Comparison of ENCODE assay signal across 8 cellular contexts in the genomic region with DNA sequence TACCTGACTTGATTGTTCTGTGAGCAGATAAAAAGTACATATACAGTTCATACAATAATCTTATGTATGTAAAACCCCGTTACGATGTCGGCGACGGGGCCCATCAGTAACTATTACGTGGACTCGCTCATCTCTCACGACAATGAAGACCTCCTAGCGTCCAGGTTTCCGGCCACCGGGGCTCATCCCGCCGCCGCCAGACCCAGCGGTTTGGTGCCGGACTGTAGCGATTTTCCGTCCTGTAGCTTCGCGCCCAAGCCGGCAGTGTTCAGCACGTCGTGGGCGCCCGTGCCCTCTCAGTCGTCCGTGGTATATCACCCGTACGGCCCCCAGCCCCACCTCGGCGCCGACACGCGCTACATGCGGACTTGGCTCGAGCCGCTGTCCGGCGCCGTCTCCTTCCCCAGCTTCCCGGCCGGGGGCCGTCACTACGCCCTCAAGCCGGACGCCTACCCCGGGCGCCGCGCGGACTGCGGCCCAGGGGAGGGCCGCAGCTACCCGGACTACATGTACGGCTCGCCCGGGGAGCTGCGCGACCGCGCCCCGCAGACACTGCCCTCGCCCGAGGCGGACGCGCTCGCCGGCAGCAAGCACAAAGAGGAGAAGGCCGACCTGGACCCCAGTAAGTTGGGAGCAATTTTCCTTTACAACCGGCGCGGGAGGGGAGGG. TPM values are rescaled to one million over a fixed set of nuclear protein-coding genes. Genes with fewer than 3 reads are reported as not detected.
DNase-seq lines count a peak whose midpoint lies in the region; ATAC-seq, FAIRE-seq and TF ChIP-seq lines count a peak whose summit lies in the region.
"Had no signal": no experiment of that assay in that cellular context is flagged by ENCODE, and none has a peak within 500 bp of the region (broad histone marks: within the 10 kb centered on the region; RNA-seq: fewer than 3 reads in every experiment).

Gene HOXC9 (plus strand): TSS at position 57 of the 669 bp plus-strand sequence. CDS start 28 bp downstream, at position 85.

- peak within 1 kb of the TSS; percentile 96 to 99 (median 99) for H3K9ac ChIP-seq in skeletal muscle tissue (ENCODE audit: low read depth in 1 of 3, low read length in 3 of 3)

- TF ChIP-seq POLR2A in GM12892 (IDR thresholded peaks at IDR 0.05; ENCODE audit: low read depth, low read length), result no peak

- peaks cover 100% of the 10 kb centered on the region for H3K27me3 ChIP-seq in H7 (ENCODE audit: control insufficient read depth, insufficient read depth, low read length)
- H3K27me3 ChIP-seq in foreskin keratinocyte, result no peaks in the 10 kb centered on the region
- H3K27me3 ChIP-seq in skeletal muscle tissue (ENCODE audit: control insufficient read depth in 3 of 3, insufficient read depth in 3 of 3, low read length in 3 of 3), result peaks cover 0 to 7% (median 0%) of the 10 kb centered on the region in 3 donors

- H3K4me1 ChIP-seq in foreskin keratinocyte (peaks cover 28% of the 10 kb centered on the region), skeletal muscle tissue (ENCODE audit: control insufficient read depth in 3 of 3, insufficient read depth in 3 of 3, low read length in 3 of 3) (peaks cover 50 to 79% (median 59%) of the 10 kb centered on the region in 3 donors)

- CTCF ChIA-PET in RWPE1 (lab: Yijun Ruan, JAX), result interaction anchor here (0.6 to 4.3 kb wide), 8 partner anchors 8 to 207 kb away, joined by 3 to 15 read pairs (median 4); partner anchors contain the start of genes HOXC10 and HOXC8

- no peaks in the 10 kb centered on the region for H3K36me3 ChIP-seq in H7 (replicated peaks; ENCODE audit: control insufficient read depth, insufficient read depth, low read length)
- H3K36me3 ChIP-seq in skeletal muscle tissue (ENCODE audit: control insufficient read depth in 3 of 3, insufficient read depth in 3 of 3, low read length in 3 of 3), result no peaks in the 10 kb centered on the region

- peak within 1 kb of the TSS; percentile 45 for H3K27ac ChIP-seq in RWPE1
- H3K27ac ChIP-seq in foreskin keratinocyte, result peak within 1 kb of the TSS; percentile 100
- peak within 1 kb of the TSS; percentile 100 for H3K27ac ChIP-seq in skeletal muscle tissue (ENCODE audit: low read depth, low read length)

- H3K9me3 ChIP-seq in skeletal muscle tissue (ENCODE audit: control insufficient read depth in 3 of 3, low read length in 3 of 3), result no peaks in the 10 kb centered on the region

- peak; percentile 3 for ATAC-seq in foreskin keratinocyte

- FAIRE-seq in GM12892 (lab: Jason Lieb, UNC), result no peak

- DNase-seq in H7 (no peak), RWPE1 (ENCODE audit: low spot score) (no peak), foreskin keratinocyte (no peak), GM12892 (ENCODE audit: insufficient read length) (no peak), SIG-M5 treated with dmso at 0.1 percent for 504 hours (lab: John Stamatoyannopoulos, UW; ENCODE audit: unreplicated experiment) (no peak), 8988T (no peak)

- H3K4me3 ChIP-seq in H7 (ENCODE audit: insufficient read depth, low read depth, low read length) (peak within 1 kb of the TSS; percentile 13; the same call in 1 of the 2 replicates), skeletal muscle tissue (ENCODE audit: low read length in 3 of 3) (peak within 1 kb of the TSS; percentile 88 to 93 (median 89))

- TF ChIP-seq CTCF in RWPE1 (conservative IDR thresholded peaks at IDR 0.05; ENCODE audit: low read depth) (no peak), foreskin keratinocyte (conservative IDR thresholded peaks at IDR 0.05) (no peak)

- POLR2A ChIA-PET in RWPE1 (lab: Yijun Ruan, JAX; ENCODE audit: low non-redundant PET), result interaction anchor here (0.5 kb wide), 1 partner anchor 24 kb away, joined by 4 read pairs; no protein-coding TSS in a partner anchor

RNA-seq across cellular contexts. Expression of gene HOXC9, which starts in this region (rescaled TPM):
- total RNA-seq in H7 (2014; rRNA removed; shearing (Covaris generic)), result not detected in 2 replicates
- 4.3 and 5.5 TPM in 2 replicates for total RNA-seq in foreskin keratinocyte
- polyA plus RNA-seq in foreskin keratinocyte, result 7.0 and 9.0 TPM in 2 replicates
- 4.2 TPM for total RNA-seq in skeletal muscle tissue
- polyA plus RNA-seq in GM12892 (2012; ENCODE audit: missing spikeins), result not detected
- total RNA-seq: mononuclear cell had no signal

Comparison
In these comparisons a context has a peak if more than half of its experiments do, and no peak if none do; other contexts are left out.
1. H3K27ac ChIP-seq: peak in every context shown above with its lines; median percentile 100 in foreskin keratinocyte; 100 in skeletal muscle tissue; 45 in RWPE1.